10 cellular contexts compared by ENCODE assay signal in the genomic region with DNA sequence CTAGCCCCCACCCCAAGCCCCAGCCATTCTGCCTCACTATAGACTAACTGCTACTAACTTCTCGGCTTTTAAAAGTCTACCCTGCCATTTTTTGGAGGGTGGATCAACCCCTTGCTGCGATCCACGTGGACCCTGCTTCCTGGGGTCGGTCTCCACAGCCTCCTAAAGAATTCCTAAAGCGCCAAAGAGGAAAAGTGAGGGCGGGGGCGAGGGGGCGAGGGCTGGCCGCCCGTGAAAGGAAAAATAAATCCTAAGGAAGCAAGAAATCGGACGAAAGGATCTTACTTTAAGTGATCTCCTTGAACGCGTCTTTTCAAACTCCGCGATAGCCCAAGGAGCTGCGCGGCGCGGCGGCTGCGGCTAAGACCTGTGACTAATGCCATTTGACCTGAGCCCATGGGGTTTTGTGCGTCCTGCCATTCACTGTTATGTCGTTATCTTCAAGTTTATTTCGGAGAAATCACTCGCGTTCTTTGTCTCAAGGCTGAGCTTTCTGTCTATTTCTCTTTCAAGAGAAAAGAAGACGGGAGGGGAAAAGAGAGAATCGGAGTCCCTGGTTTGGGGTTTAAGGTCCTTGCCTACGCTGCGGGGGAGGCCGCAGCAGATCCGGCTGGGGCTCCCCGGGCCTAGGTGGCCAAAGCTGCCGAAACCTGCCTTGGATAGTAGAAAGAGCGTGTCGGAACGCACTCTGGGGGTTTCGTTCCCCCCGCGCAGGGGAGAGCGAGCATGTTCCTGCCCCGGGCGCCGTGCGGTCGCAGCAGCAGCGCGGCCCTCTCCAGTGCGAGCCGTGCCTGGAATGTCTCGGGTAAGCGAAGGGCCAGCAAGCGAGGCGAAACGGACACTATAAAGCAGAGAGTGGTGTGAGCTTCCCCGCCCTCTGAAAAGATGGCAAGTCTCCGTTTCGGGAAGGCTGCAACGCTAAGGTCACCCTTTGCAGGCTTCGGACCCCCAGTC. TPM values are rescaled to one million over a fixed set of nuclear protein-coding genes. Genes with fewer than 3 reads are reported as not detected.
DNase-seq lines count a peak whose midpoint lies in the region; ATAC-seq and TF ChIP-seq lines count a peak whose summit lies in the region.
"Had no signal": no experiment of that assay in that cellular context is flagged by ENCODE, and none has a peak within 500 bp of the region (broad histone marks: within the 10 kb centered on the region; RNA-seq: fewer than 3 reads in every experiment).

No MANE protein-coding gene starts in this region.

- DNase-seq in BE2C (peak; percentile 35), MG63 (peak; percentile 32), naive B cell (no peak)

- H3K4me3 ChIP-seq in BE2C (ENCODE audit: low read depth, low read length) (peak overlapping the region; percentile 56), MG63 (peak overlapping the region; percentile 11; the same call in 1 of the 2 replicates), duodenal mucosa (ENCODE audit: low read depth in 1 of 2, low read length in 2 of 2) (peak overlapping the region; percentile 7 to 32)

- H3K9me3 ChIP-seq in BE2C = no peaks in the 10 kb centered on the region
- no peaks in the 10 kb centered on the region for H3K9me3 ChIP-seq in MG63
- no peaks in the 10 kb centered on the region for H3K9me3 ChIP-seq in duodenal mucosa (ENCODE audit: control insufficient read depth in 1 of 2, low read length in 2 of 2)

- H3K27me3 ChIP-seq in BE2C (peaks cover 51% of the 10 kb centered on the region), MG63 (peaks cover 47% of the 10 kb centered on the region), duodenal mucosa (ENCODE audit: control insufficient read depth in 1 of 2, insufficient read depth in 2 of 2, low read length in 2 of 2) (peaks cover 71 to 81% of the 10 kb centered on the region in 2 donors)

- peaks cover 6 to 24% of the 10 kb centered on the region in 2 donors for H3K36me3 Mint-ChIP-seq in naive B cell

- peaks cover 73 to 89% (median 89%) of the 10 kb centered on the region in 3 donors for H3K27me3 Mint-ChIP-seq in naive B cell

- ATAC-seq in naive B cell (ENCODE audit: low read depth in 2 of 2) (no peak), GM18517 (IDR thresholded peaks at IDR 0.05; ENCODE audit: unreplicated experiment) (no peak), HG03469 (IDR thresholded peaks at IDR 0.05; ENCODE audit: unreplicated experiment) (no peak), GM19467 (IDR thresholded peaks at IDR 0.05; ENCODE audit: unreplicated experiment) (no peak), GM21528 (IDR thresholded peaks at IDR 0.05; ENCODE audit: low FRiP score, unreplicated experiment) (no peak)

- H3K4me3 Mint-ChIP-seq in naive B cell = peak overlapping the region in 7 of 8 donors; percentile 23 to 78 (median 53)

- H3K4me1 Mint-ChIP-seq in naive B cell = peaks cover 9 to 18% (median 10%) of the 10 kb centered on the region in 3 donors

- peak overlapping the region in 4 of 6 donors; percentile 38 to 96 (median 87) for H3K27ac Mint-ChIP-seq in naive B cell

- peaks cover 0 to 45% (median 21%) of the 10 kb centered on the region in 7 donors for H3K9me3 Mint-ChIP-seq in naive B cell

- H3K9ac ChIP-seq in duodenal mucosa (ENCODE audit: low read depth in 1 of 2, low read length in 2 of 2) = no peak overlapping the region

- no peaks in the 10 kb centered on the region for H3K36me3 ChIP-seq in BE2C
- no peaks in the 10 kb centered on the region for H3K36me3 ChIP-seq in MG63
- no peaks in the 10 kb centered on the region for H3K36me3 ChIP-seq in duodenal mucosa (ENCODE audit: control insufficient read depth in 1 of 2, insufficient read depth in 2 of 2, low read length in 2 of 2)

- TF ChIP-seq CTCF in BE2C (IDR thresholded peaks at IDR 0.05; ENCODE audit: low read depth, low read length) = no peak

- H3K4me1 ChIP-seq in BE2C (no peaks in the 10 kb centered on the region; the same call in 1 of the 2 replicates), duodenal mucosa (ENCODE audit: control insufficient read depth in 1 of 2, insufficient read depth in 2 of 2, low read length in 2 of 2) (no peaks in the 10 kb centered on the region)

- no peak overlapping the region for H3K27ac ChIP-seq in duodenal mucosa (ENCODE audit: low read depth, low read length)

RNA-seq across cellular contexts. Expression of a gene that starts 2.8 kb away (rescaled TPM):
- not detected for polyA plus RNA-seq in BE2C (2012; ENCODE audit: insufficient read depth, insufficient read length, low read depth)
- not detected in 2 replicates for total RNA-seq in MG63 (2014; rRNA removed; shearing (Covaris generic); ENCODE audit: low replicate concordance)
- polyA plus RNA-seq in naive B cell (ENCODE audit: low read depth in 6 of 6) = not detected
- total RNA-seq: glomerular endothelial cell had no signal
- polyA plus RNA-seq: thymus had no signal
